ENCODE assay signal across 1 cellular context in genomic region chr5:155275214-155275613, GRCh38.
TF ChIP-seq lines count a peak whose summit lies in the region.

No MANE protein-coding gene starts in this region.

TF ChIP-seq in GM23338, 12 proteins besides CTCF, POLR2A, EP300 and RAD21 (continued from another document):
- TF ChIP-seq ZNF462 (CRISPR knock-in tag; IDR thresholded peaks at IDR 0.05) = no peak
